Comparison of ENCODE assay signal across 1 cellular context in the genomic region with DNA sequence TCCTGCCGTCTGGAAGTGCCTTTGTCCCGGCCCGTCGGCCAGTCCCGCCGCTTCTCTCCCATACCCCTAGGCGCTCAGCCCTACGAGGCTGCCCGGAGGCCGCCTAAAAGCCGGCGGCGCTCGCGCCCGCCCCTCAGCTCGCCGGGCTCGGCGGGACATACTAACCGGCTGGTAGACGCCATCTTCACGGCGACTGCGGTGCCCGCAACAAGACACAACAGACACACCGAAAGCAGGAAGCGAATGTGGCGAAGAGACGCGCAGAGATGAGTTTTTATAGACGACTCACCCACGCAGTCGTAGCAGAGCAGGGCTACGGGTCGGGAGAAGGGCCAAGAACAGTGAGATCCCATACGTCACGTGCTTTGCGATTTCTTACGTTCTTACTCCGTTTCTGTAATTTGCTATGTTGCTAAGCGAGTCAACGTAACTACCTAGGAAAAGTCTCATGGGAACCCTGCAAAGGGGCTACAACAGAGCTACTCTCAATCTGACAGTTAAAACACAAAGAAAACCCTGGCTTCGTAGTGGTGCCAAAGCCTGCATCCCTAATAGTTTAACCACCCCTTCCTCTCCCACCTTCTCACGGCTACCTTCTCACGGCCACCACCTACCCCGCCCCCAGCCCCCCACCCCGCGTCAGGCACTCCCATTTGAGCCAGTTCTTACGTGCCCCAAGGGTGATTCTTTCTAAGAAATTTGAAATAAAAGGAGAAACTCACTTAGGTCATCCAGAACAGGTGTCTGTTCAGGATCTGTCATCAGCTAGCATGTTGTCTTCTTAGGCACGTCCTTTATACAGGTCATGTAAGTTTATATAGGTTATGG.
TF ChIP-seq lines count a peak whose summit lies in the region.

A gene with protein sequence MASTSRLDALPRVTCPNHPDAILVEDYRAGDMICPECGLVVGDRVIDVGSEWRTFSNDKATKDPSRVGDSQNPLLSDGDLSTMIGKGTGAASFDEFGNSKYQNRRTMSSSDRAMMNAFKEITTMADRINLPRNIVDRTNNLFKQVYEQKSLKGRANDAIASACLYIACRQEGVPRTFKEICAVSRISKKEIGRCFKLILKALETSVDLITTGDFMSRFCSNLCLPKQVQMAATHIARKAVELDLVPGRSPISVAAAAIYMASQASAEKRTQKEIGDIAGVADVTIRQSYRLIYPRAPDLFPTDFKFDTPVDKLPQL (minus strand): TSS at position 250 of the 828 bp plus-strand sequence. CDS start 68 bp downstream, at position 182.

TF ChIP-seq in SK-N-SH, 30 proteins besides CTCF, POLR2A, EP300 and RAD21 (continued from another document):
- TF ChIP-seq, protein P1, sequence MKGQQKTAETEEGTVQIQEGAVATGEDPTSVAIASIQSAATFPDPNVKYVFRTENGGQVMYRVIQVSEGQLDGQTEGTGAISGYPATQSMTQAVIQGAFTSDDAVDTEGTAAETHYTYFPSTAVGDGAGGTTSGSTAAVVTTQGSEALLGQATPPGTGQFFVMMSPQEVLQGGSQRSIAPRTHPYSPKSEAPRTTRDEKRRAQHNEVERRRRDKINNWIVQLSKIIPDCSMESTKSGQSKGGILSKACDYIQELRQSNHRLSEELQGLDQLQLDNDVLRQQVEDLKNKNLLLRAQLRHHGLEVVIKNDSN (IDR thresholded peaks at IDR 0.05; ENCODE audit: borderline replicate concordance, low read depth), result peak; percentile 87
- TF ChIP-seq POLR2AphosphoS5 (IDR thresholded peaks at IDR 0.05; ENCODE audit: low read depth, low read length) (peak; percentile 100), MXI1 (IDR thresholded peaks at IDR 0.05; ENCODE audit: low read depth, low read length) (peak; percentile 91), YY1 (IDR thresholded peaks at IDR 0.05; ENCODE audit: low read depth) (peak; percentile 88), NRF1 (IDR thresholded peaks at IDR 0.05; ENCODE audit: low read depth, low read length) (peak; percentile 64), FOXJ3 (CRISPR knock-in tag; IDR thresholded peaks at IDR 0.05) (no peak), TAF1 (IDR thresholded peaks at IDR 0.05; ENCODE audit: borderline replicate concordance, low read depth, low read length) (peak; percentile 98), RXRA (IDR thresholded peaks at IDR 0.05; ENCODE audit: borderline replicate concordance, low read depth) (no peak), ELF1 (IDR thresholded peaks at IDR 0.05) (peak; percentile 95), TEAD4 (IDR thresholded peaks at IDR 0.05; ENCODE audit: borderline replicate concordance, insufficient read depth) (no peak), JUND (IDR thresholded peaks at IDR 0.05) (no peak), FOSL2 (IDR thresholded peaks at IDR 0.05; ENCODE audit: borderline replicate concordance, low read depth) (peak; percentile 4; the same call in 1 of the 2 replicates), GABPA (IDR thresholded peaks at IDR 0.05; ENCODE audit: low read depth) (0 out of 2 replicates have a peak, but pooled peaks have one; percentile 20), NFIC (IDR thresholded peaks at IDR 0.05; ENCODE audit: borderline replicate concordance) (no peak), CHD2 (IDR thresholded peaks at IDR 0.05; ENCODE audit: low read length, partially characterized antibody) (peak; percentile 83), EZH2phosphoT487 (IDR thresholded peaks at IDR 0.05; ENCODE audit: borderline replicate concordance, low read depth) (no peak), RCOR1 (IDR thresholded peaks at IDR 0.05; ENCODE audit: low read length) (peak; percentile 60), MEF2A (IDR thresholded peaks at IDR 0.05; ENCODE audit: borderline replicate concordance, low read depth) (no peak), SMC3 (IDR thresholded peaks at IDR 0.05; ENCODE audit: low read depth, low read length) (no peak)
- TF ChIP-seq, protein P2, sequence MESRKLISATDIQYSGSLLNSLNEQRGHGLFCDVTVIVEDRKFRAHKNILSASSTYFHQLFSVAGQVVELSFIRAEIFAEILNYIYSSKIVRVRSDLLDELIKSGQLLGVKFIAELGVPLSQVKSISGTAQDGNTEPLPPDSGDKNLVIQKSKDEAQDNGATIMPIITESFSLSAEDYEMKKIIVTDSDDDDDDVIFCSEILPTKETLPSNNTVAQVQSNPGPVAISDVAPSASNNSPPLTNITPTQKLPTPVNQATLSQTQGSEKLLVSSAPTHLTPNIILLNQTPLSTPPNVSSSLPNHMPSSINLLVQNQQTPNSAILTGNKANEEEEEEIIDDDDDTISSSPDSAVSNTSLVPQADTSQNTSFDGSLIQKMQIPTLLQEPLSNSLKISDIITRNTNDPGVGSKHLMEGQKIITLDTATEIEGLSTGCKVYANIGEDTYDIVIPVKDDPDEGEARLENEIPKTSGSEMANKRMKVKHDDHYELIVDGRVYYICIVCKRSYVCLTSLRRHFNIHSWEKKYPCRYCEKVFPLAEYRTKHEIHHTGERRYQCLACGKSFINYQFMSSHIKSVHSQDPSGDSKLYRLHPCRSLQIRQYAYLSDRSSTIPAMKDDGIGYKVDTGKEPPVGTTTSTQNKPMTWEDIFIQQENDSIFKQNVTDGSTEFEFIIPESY (IDR thresholded peaks at IDR 0.05; ENCODE audit: borderline replicate concordance, low read depth), result peak; percentile 50; the same call in 1 of the 2 replicates
- TF ChIP-seq, protein P3, sequence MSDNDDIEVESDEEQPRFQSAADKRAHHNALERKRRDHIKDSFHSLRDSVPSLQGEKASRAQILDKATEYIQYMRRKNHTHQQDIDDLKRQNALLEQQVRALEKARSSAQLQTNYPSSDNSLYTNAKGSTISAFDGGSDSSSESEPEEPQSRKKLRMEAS (IDR thresholded peaks at IDR 0.05; ENCODE audit: low read depth), result peak; percentile 81
- TF ChIP-seq, protein P4, sequence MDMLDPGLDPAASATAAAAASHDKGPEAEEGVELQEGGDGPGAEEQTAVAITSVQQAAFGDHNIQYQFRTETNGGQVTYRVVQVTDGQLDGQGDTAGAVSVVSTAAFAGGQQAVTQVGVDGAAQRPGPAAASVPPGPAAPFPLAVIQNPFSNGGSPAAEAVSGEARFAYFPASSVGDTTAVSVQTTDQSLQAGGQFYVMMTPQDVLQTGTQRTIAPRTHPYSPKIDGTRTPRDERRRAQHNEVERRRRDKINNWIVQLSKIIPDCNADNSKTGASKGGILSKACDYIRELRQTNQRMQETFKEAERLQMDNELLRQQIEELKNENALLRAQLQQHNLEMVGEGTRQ (IDR thresholded peaks at IDR 0.05; ENCODE audit: borderline replicate concordance, low read depth, low read length), result peak; percentile 53
TF ChIP-seq in SK-N-SH: peak in this region for 19.
